In genomic region chr9:132319421-132320110, GRCh38 we compare ENCODE assay signal across 16 cellular contexts. TPM values are rescaled to one million over a fixed set of nuclear protein-coding genes. Genes with fewer than 3 reads are reported as not detected.
DNase-seq lines count a peak whose midpoint lies in the region; ATAC-seq, FAIRE-seq and TF ChIP-seq lines count a peak whose summit lies in the region.
"Had no signal": no experiment of that assay in that cellular context is flagged by ENCODE, and none has a peak within 500 bp of the region (broad histone marks: within the 10 kb centered on the region; RNA-seq: fewer than 3 reads in every experiment).

No MANE protein-coding gene starts in this region.

- intact Hi-C loops in CD8-positive, alpha-beta T cell (cut with DNase I, micrococcal nuclease), result no loop called here
- intact Hi-C loops in endothelial cell of umbilical vein (cut with micrococcal nuclease), result loop anchor here (2.0 kb wide), 1 partner anchor 35 kb away; the partner anchor contains the start of gene SETX
- intact Hi-C loops in psoas muscle (cut with DNase I), result no loop called here

- TF ChIP-seq POLR2A in endothelial cell of umbilical vein (IDR thresholded peaks at IDR 0.05; ENCODE audit: low read depth, low read length), result no peak

- peak; percentile 91 for FAIRE-seq in endothelial cell of umbilical vein (lab: Jason Lieb, UNC)
- FAIRE-seq: G401.6, GM18507 had no signal

- no peak overlapping the region for H3K27ac ChIP-seq in CD8-positive, alpha-beta T cell (ENCODE audit: low read depth, low read length)
- peak overlapping the region; percentile 47 for H3K27ac ChIP-seq in endothelial cell of umbilical vein (ENCODE audit: insufficient read depth, low read depth, low read length)
- H3K27ac ChIP-seq in psoas muscle, result no peak overlapping the region
- H3K27ac ChIP-seq: esophagus squamous epithelium, skin epidermis had no signal

- no peak for DNase-seq in CD8-positive, alpha-beta T cell
- DNase-seq in endothelial cell of umbilical vein (ENCODE audit: low read depth, low spot score), result peak; percentile 78
- DNase-seq in naive thymus-derived CD8-positive, alpha-beta T cell, result no peak
- DNase-seq in effector CD4-positive, alpha-beta T cell, result no peak
- DNase-seq in psoas muscle, result no peak
- DNase-seq: caudate nucleus, esophagus squamous epithelium, KG1, NCI-H187 had no signal

- H3K36me3 Mint-ChIP-seq in CD8-positive, alpha-beta T cell, result peaks cover 37% of the 10 kb centered on the region
- H3K36me3 Mint-ChIP-seq in naive thymus-derived CD8-positive, alpha-beta T cell, result peaks cover 4 to 37% (median 11%) of the 10 kb centered on the region in 3 donors

- H3K27ac Mint-ChIP-seq in CD8-positive, alpha-beta T cell, result peak overlapping the region; percentile 69
- peak overlapping the region in 9 of 10 donors; percentile 1 to 79 (median 65) for H3K27ac Mint-ChIP-seq in naive thymus-derived CD8-positive, alpha-beta T cell

- no TSS peak for BruUV-seq in endothelial cell of umbilical vein (replicated peaks; lab: Mats Ljungman, UMichigan)

- no peaks in the 10 kb centered on the region for H3K9me3 Mint-ChIP-seq in CD8-positive, alpha-beta T cell
- no peaks in the 10 kb centered on the region for H3K9me3 Mint-ChIP-seq in naive thymus-derived CD8-positive, alpha-beta T cell
- H3K9me3 Mint-ChIP-seq: CD14-positive monocyte had no signal

- no peak overlapping the region for H3K4me3 ChIP-seq in CD8-positive, alpha-beta T cell (ENCODE audit: low read depth, low read length)
- H3K4me3 ChIP-seq in endothelial cell of umbilical vein (replicated peaks in 1 of 3; ENCODE audit: insufficient read depth in 1 of 3, low read depth in 1 of 3, low read length in 3 of 3), result no peak overlapping the region
- no peak overlapping the region for H3K4me3 ChIP-seq in psoas muscle
- H3K4me3 ChIP-seq: esophagus squamous epithelium, skin epidermis had no signal

- H3K79me2 ChIP-seq in endothelial cell of umbilical vein (ENCODE audit: control insufficient read depth, insufficient read depth, low read length), result peaks cover 25% of the 10 kb centered on the region

- H3K4me2 ChIP-seq in endothelial cell of umbilical vein (ENCODE audit: insufficient read depth, low read length), result peak overlapping the region; percentile 82

- WGBS in psoas muscle, 3 donors, result 85 to 92% (median 86%) methylated on average over 4 of the region's 4 CpGs

- no peak for ATAC-seq in CD8-positive, alpha-beta T cell
- ATAC-seq in naive thymus-derived CD8-positive, alpha-beta T cell, result no peak
- ATAC-seq in psoas muscle (no peak), GM19351 (IDR thresholded peaks at IDR 0.05; ENCODE audit: unreplicated experiment) (no peak), GM18520 (IDR thresholded peaks at IDR 0.05; ENCODE audit: unreplicated experiment) (no peak)

- no peak for TF ChIP-seq CTCF in CD8-positive, alpha-beta T cell (IDR thresholded peaks at IDR 0.05)
- TF ChIP-seq CTCF in endothelial cell of umbilical vein (IDR thresholded peaks at IDR 0.05; ENCODE audit: extremely low read depth in 1 of 2, insufficient read depth in 1 of 2, low read depth in 1 of 2, low read length in 2 of 2), result no peak
- TF ChIP-seq CTCF in psoas muscle (IDR thresholded peaks at IDR 0.05), result no peak

- H3K27me3 Mint-ChIP-seq in CD8-positive, alpha-beta T cell (ENCODE audit: low read depth), result no peaks in the 10 kb centered on the region
- no peaks in the 10 kb centered on the region for H3K27me3 Mint-ChIP-seq in naive thymus-derived CD8-positive, alpha-beta T cell

- TF ChIP-seq RAD21 in Ishikawa (IDR thresholded peaks at IDR 0.05; ENCODE audit: low read depth), result no peak

- no peaks in the 10 kb centered on the region for H3K9me3 ChIP-seq in CD8-positive, alpha-beta T cell (ENCODE audit: low read length)
- H3K9me3 ChIP-seq in endothelial cell of umbilical vein (replicated peaks; ENCODE audit: control insufficient read depth, insufficient read depth, low read length), result no peaks in the 10 kb centered on the region
- no peaks in the 10 kb centered on the region for H3K9me3 ChIP-seq in psoas muscle
- H3K9me3 ChIP-seq: esophagus squamous epithelium had no signal

- dilution Hi-C loops in endothelial cell of umbilical vein (cut with MboI; ENCODE audit: extremely low pct_ligation_motif_present, low sequenced_read_pairs), result no loop called here

- no peaks in the 10 kb centered on the region for H3K9me1 ChIP-seq in endothelial cell of umbilical vein (replicated peaks; ENCODE audit: control insufficient read depth, extremely low read depth, insufficient read depth, low read length)

- H3K36me3 ChIP-seq in CD8-positive, alpha-beta T cell (ENCODE audit: insufficient read depth, low read length), result peaks cover 7% of the 10 kb centered on the region
- peaks cover 3 to 15% of the 10 kb centered on the region in 2 experiments for H3K36me3 ChIP-seq in endothelial cell of umbilical vein (ENCODE audit: control insufficient read depth in 2 of 2, extremely low read depth in 1 of 2, insufficient read depth in 2 of 2, low read length in 2 of 2)
- H3K36me3 ChIP-seq in psoas muscle (ENCODE audit: insufficient read depth in 1 of 2, low read depth in 1 of 2), result peaks cover 14 to 52% of the 10 kb centered on the region in 2 donors

- peaks cover 7% of the 10 kb centered on the region for H3K4me1 ChIP-seq in CD8-positive, alpha-beta T cell (ENCODE audit: insufficient read depth, low read length)
- peaks cover 25% of the 10 kb centered on the region for H3K4me1 ChIP-seq in endothelial cell of umbilical vein (ENCODE audit: control insufficient read depth, extremely low read depth, insufficient read depth, low read length)
- H3K4me1 ChIP-seq in psoas muscle, result no peaks in the 10 kb centered on the region

- CTCF ChIA-PET in CD8-positive, alpha-beta T cell (lab: Charles Lee), result interaction anchor here (1.3 kb wide), 1 partner anchor 51 kb away, joined by 3 read pairs; no protein-coding TSS in a partner anchor
- CTCF ChIA-PET in endothelial cell of umbilical vein (lab: Charles Lee), result interaction anchor here (1.2 kb wide), 1 partner anchor 11 kb away, joined by 3 read pairs; no protein-coding TSS in a partner anchor

- peak; percentile 32; the same call in 1 of the 2 replicates for TF ChIP-seq EP300 in Ishikawa (IDR thresholded peaks at IDR 0.05; ENCODE audit: borderline replicate concordance)

- no peaks in the 10 kb centered on the region for H3K27me3 ChIP-seq in CD8-positive, alpha-beta T cell (ENCODE audit: insufficient read depth, low read length)
- no peaks in the 10 kb centered on the region for H3K27me3 ChIP-seq in endothelial cell of umbilical vein (ENCODE audit: control insufficient read depth in 2 of 2, insufficient read depth in 2 of 2, low read length in 2 of 2)
- no peaks in the 10 kb centered on the region for H3K27me3 ChIP-seq in psoas muscle (ENCODE audit: insufficient read depth in 3 of 3, low read length in 2 of 3)
- H3K27me3 ChIP-seq: esophagus squamous epithelium had no signal

- no peak overlapping the region for H2AFZ ChIP-seq in endothelial cell of umbilical vein (ENCODE audit: low read depth, low read length)

- peak overlapping the region; percentile 13 for H3K9ac ChIP-seq in endothelial cell of umbilical vein (replicated peaks; ENCODE audit: extremely low read depth, insufficient read depth, low read length)

- POLR2A ChIA-PET in CD8-positive, alpha-beta T cell (lab: Charles Lee), result no interaction called here
- POLR2A ChIA-PET in endothelial cell of umbilical vein (lab: Charles Lee), result no interaction called here
- POLR2A ChIA-PET in naive thymus-derived CD8-positive, alpha-beta T cell (lab: Charles Lee), result no interaction called here

- peaks cover 46% of the 10 kb centered on the region for H3K4me1 Mint-ChIP-seq in CD8-positive, alpha-beta T cell (ENCODE audit: low read depth)
- peaks cover 19 to 42% (median 26%) of the 10 kb centered on the region in 4 donors for H3K4me1 Mint-ChIP-seq in naive thymus-derived CD8-positive, alpha-beta T cell

- no peak overlapping the region for H3K4me3 Mint-ChIP-seq in CD8-positive, alpha-beta T cell
- no peak overlapping the region for H3K4me3 Mint-ChIP-seq in naive thymus-derived CD8-positive, alpha-beta T cell
- H3K4me3 Mint-ChIP-seq: CD14-positive monocyte had no signal

- H4K20me1 ChIP-seq in endothelial cell of umbilical vein (replicated peaks; ENCODE audit: control insufficient read depth, extremely low read depth, insufficient read depth, low read length), result no peaks in the 10 kb centered on the region

TF ChIP-seq in Ishikawa, 13 proteins besides CTCF, POLR2A, EP300 and RAD21:
- TF ChIP-seq NFIC (IDR thresholded peaks at IDR 0.05) (peak; percentile 87), TAF1 (IDR thresholded peaks at IDR 0.05; ENCODE audit: low read depth) (no peak), FOXM1 (IDR thresholded peaks at IDR 0.05; ENCODE audit: borderline replicate concordance, low read depth) (no peak), TEAD4 (IDR thresholded peaks at IDR 0.05) (peak; percentile 98), YY1 (IDR thresholded peaks at IDR 0.05; ENCODE audit: low read depth) (0 out of 2 replicates have a peak, but pooled peaks have one; percentile 42)

TF ChIP-seq in endothelial cell of umbilical vein, 7 proteins besides CTCF, POLR2A, EP300 and RAD21 (continues in another document):
- TF ChIP-seq EZH2 (IDR thresholded peaks at IDR 0.05; ENCODE audit: borderline replicate concordance, low read depth, low read length, severe bottlenecking), result no peak
- TF ChIP-seq FOS (IDR thresholded peaks at IDR 0.05; ENCODE audit: borderline replicate concordance, insufficient read depth, low read length), result no peak
- no peak for TF ChIP-seq MYC (IDR thresholded peaks at IDR 0.05; ENCODE audit: low read depth, low read length)
- TF ChIP-seq MAX (IDR thresholded peaks at IDR 0.05; ENCODE audit: insufficient read depth, insufficient read length), result no peak
- TF ChIP-seq GATA2 (IDR thresholded peaks at IDR 0.05; ENCODE audit: insufficient read depth, insufficient read length, low read depth, low read length), result peak; percentile 73
- no peak for TF ChIP-seq JUN (IDR thresholded peaks at IDR 0.05; ENCODE audit: borderline replicate concordance, insufficient read depth, insufficient read length, low read depth)

RNA-seq across cellular contexts. Expression of gene SETX, which starts 35.2 kb away (rescaled TPM):
- total RNA-seq in CD8-positive, alpha-beta T cell, result 10 to 100 TPM; 37.5 to 40.7 TPM
- total RNA-seq in endothelial cell of umbilical vein (40.2 and 47.7 TPM in 2 replicates), psoas muscle (10 to 100 TPM; 20.6 to 26.8 (median 22.7) TPM)
- polyA plus RNA-seq in endothelial cell of umbilical vein (19.6 and 20.9 TPM in 2 replicates), psoas muscle (10 to 100 TPM; 10.0 to 20.4 (median 19.8) TPM)
- 14.1 and 17.4 TPM in 2 replicates for polyA plus RNA-seq in endothelial cell of umbilical vein (2011; cell fraction: cytosol; rRNA removed)
- 40.1 and 50.0 TPM in 2 replicates for polyA plus RNA-seq in endothelial cell of umbilical vein (2011; cell fraction: nucleus; rRNA removed)
- polyA plus RNA-seq in endothelial cell of umbilical vein (2012), result 29.0 and 29.8 TPM in 2 replicates
- 82.1 and 83.0 TPM in 2 replicates for polyA minus RNA-seq in endothelial cell of umbilical vein
- polyA minus RNA-seq in endothelial cell of umbilical vein (2011; cell fraction: cytosol; rRNA and poly(A)+ RNA removed), result 39.5 TPM
- 76.3 and 106 TPM in 2 replicates for polyA minus RNA-seq in endothelial cell of umbilical vein (2011; cell fraction: nucleus; rRNA and poly(A)+ RNA removed)
- total RNA-seq in naive thymus-derived CD8-positive, alpha-beta T cell, result 10 to 100 TPM; 80.5 to 84.8 TPM
- polyA plus RNA-seq in naive thymus-derived CD8-positive, alpha-beta T cell, result 10 to 100 TPM; 21.4 to 29.1 (median 25.9) TPM
